In the genomic region with DNA sequence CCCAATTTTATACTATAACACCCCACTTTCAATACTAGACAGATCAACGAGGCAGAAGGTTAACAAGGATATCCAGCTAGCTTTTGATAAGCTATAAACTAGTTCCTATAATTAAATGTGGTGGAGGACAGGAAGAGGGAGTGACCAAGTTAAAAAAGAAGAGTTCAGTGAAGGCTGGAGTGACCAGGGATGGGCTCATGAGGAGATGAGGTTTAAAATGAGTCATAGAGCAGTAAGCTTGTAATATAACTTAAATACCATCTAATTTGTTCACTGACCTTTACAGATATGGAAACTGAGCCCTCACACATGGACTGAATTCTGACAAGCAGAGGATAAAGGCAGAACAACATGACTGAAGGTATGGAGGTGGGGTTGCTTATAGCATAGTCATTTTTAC, we compare ENCODE assay signal across 28 cellular contexts.
DNase-seq lines count a peak whose midpoint lies in the region; ATAC-seq and TF ChIP-seq lines count a peak whose summit lies in the region.
"Had no signal": no experiment of that assay in that cellular context is flagged by ENCODE, and none has a peak within 500 bp of the region (broad histone marks: within the 10 kb centered on the region; RNA-seq: fewer than 3 reads in every experiment).

No MANE protein-coding gene starts in this region.

- no TSS peak for BruUV-seq in PC-3 (replicated peaks; lab: Mats Ljungman, UMichigan)

- peaks cover 43% of the 10 kb centered on the region for H3F3A ChIP-seq in GM23248 (ENCODE audit: insufficient read depth)
- no peaks in the 10 kb centered on the region for H3F3A ChIP-seq in PC-3 (ENCODE audit: low read length, unreplicated experiment)

- TF ChIP-seq CTCF in PC-3 (conservative IDR thresholded peaks at IDR 0.05; ENCODE audit: low read depth, low read length) (no peak), epithelial cell of esophagus (IDR thresholded peaks at IDR 0.05; ENCODE audit: insufficient read depth, low read depth, low read length, missing control alignments) (no peak), mucosa of descending colon (IDR thresholded peaks at IDR 0.05) (no peak)

- H3K9me3 ChIP-seq in GM23248 (ENCODE audit: low read depth), result no peaks in the 10 kb centered on the region
- no peaks in the 10 kb centered on the region for H3K9me3 ChIP-seq in PC-3 (ENCODE audit: low read length)
- H3K9me3 ChIP-seq in mucosa of descending colon, result no peaks in the 10 kb centered on the region
- H3K9me3 ChIP-seq: left lung, MG63, neutrophil, thoracic aorta had no signal

- H3K79me2 ChIP-seq in GM23248 (ENCODE audit: insufficient read depth) (no peaks in the 10 kb centered on the region), PC-3 (ENCODE audit: low read length) (no peaks in the 10 kb centered on the region)

- H2AFZ ChIP-seq in GM23248 (no peak overlapping the region), PC-3 (ENCODE audit: low read length) (no peak overlapping the region)

- no peaks in the 10 kb centered on the region for H3K36me3 ChIP-seq in GM23248 (ENCODE audit: low read depth)
- H3K36me3 ChIP-seq in PC-3 (ENCODE audit: low read depth, low read length), result no peaks in the 10 kb centered on the region
- no peaks in the 10 kb centered on the region for H3K36me3 ChIP-seq in mucosa of descending colon (ENCODE audit: low read depth)
- no peaks in the 10 kb centered on the region for H3K36me3 ChIP-seq in H7 (replicated peaks; ENCODE audit: control insufficient read depth, insufficient read depth, low read length)
- H3K36me3 ChIP-seq: left lung, MG63, neutrophil, thoracic aorta had no signal

- H3K27me3 ChIP-seq in GM23248 (replicated peaks; ENCODE audit: insufficient read depth) (no peaks in the 10 kb centered on the region), PC-3 (ENCODE audit: low read length) (no peaks in the 10 kb centered on the region), H7 (ENCODE audit: control insufficient read depth, insufficient read depth, low read length) (no peaks in the 10 kb centered on the region)
- H3K27me3 ChIP-seq: left lung, MG63, neutrophil had no signal

- DNase-seq in GM23248 (peak; percentile 66), PC-3 (peak; percentile 42), epithelial cell of esophagus (ENCODE audit: low read depth) (peak; percentile 15), mucosa of descending colon (no peak), H7 (no peak), ACHN (no peak)
- DNase-seq: activated CD4-positive, alpha-beta T cell treated with anti-CD3 and anti-CD28 coated beads for 1 hour; activated CD8-positive, alpha-beta T cell treated with anti-CD3 and anti-CD28 coated beads for 36 hours; aorta; Calu3; central memory CD4-positive, alpha-beta T cell; GOT3; left lung; mesendoderm; MG63; naive B cell; NCI-H2029; NCI-H69; stimulated activated CD4-positive, alpha-beta T cell treated with anti-CD3 and anti-CD28 coated beads, Interleukin-15, amount 100 ng/mL, for 24 hours; stimulated activated naive CD4-positive, alpha-beta T cell treated with Interleukin-2 at 50 U/mL for 16 hours; T-helper 2 cell had no signal

- CTCF ChIA-PET in PC-3 (lab: Charles Lee), result no interaction called here

- 73 to 77% methylated on average over 1 of the region's 1 CpG for WGBS in GM23248 (ENCODE audit: low coverage in 1 of 2, low lambda C conversion rate in 2 of 2, missing lambda C conversion rate in 2 of 2), 2 experiments

- H3K9ac ChIP-seq in GM23248, result no peak overlapping the region
- no peak overlapping the region for H3K9ac ChIP-seq in PC-3 (ENCODE audit: low read length)

- POLR2A ChIA-PET in PC-3 (lab: Charles Lee; ENCODE audit: unreplicated experiment), result no interaction called here

- in situ Hi-C loops in GM23248 (cut with MboI), result no loop called here
- in situ Hi-C loops in ACHN (cut with HindIII; ENCODE audit: low pct_ligation_motif_present, low pct_unique_long_range_greater_than_20kb, low sequenced_read_pairs), result no loop called here

- H3K9me2 ChIP-seq in GM23248 (ENCODE audit: insufficient read depth) (no peaks in the 10 kb centered on the region), PC-3 (replicated peaks; ENCODE audit: low read length) (no peaks in the 10 kb centered on the region)

- H3K4me1 ChIP-seq in GM23248 (ENCODE audit: insufficient read depth) (peaks cover 43% of the 10 kb centered on the region), PC-3 (ENCODE audit: insufficient read depth, low read length) (peaks cover 9% of the 10 kb centered on the region; the same call in 1 of the 2 replicates), mucosa of descending colon (ENCODE audit: low read depth) (no peaks in the 10 kb centered on the region)
- H3K4me1 ChIP-seq: left lung had no signal

- peak overlapping the region; percentile 28 for H3K4me2 ChIP-seq in GM23248 (ENCODE audit: unreplicated experiment)
- H3K4me2 ChIP-seq in PC-3 (ENCODE audit: low read length), result no peak overlapping the region

- ATAC-seq in PC-3 (no peak), mucosa of descending colon (peak; percentile 56), GM19452 (IDR thresholded peaks at IDR 0.05; ENCODE audit: unreplicated experiment) (no peak), GM19467 (IDR thresholded peaks at IDR 0.05; ENCODE audit: unreplicated experiment) (no peak)
- ATAC-seq: activated CD8-positive, alpha-beta T cell treated with anti-CD3 and anti-CD28 coated beads for 36 hours; activated naive CD4-positive, alpha-beta T cell treated with anti-CD3 and anti-CD28 coated beads, Interleukin-2, amount 50 U/mL, for 72 hours; left lung; sciatic nerve; SK-N-SH treated with all-trans-retinoic acid at 6 μM for 48 hours had no signal

- H4K20me1 ChIP-seq in GM23248 (ENCODE audit: insufficient read depth), result no peaks in the 10 kb centered on the region
- no peaks in the 10 kb centered on the region for H4K20me1 ChIP-seq in PC-3 (ENCODE audit: low read length)

- H3K27ac ChIP-seq in GM23248, result no peak overlapping the region
- no peak overlapping the region for H3K27ac ChIP-seq in PC-3 (ENCODE audit: low read length)
- H3K27ac ChIP-seq: left lung, neutrophil, thoracic aorta had no signal

- intact Hi-C loops in PC-3 (cut with micrococcal nuclease), result no loop called here
- intact Hi-C loops in mucosa of descending colon (cut with DNase I, micrococcal nuclease), result no loop called here

- no peak overlapping the region for H3K4me3 ChIP-seq in GM23248
- no peak overlapping the region for H3K4me3 ChIP-seq in PC-3 (ENCODE audit: low read length)
- H3K4me3 ChIP-seq in epithelial cell of esophagus (ENCODE audit: low read length), result no peak overlapping the region
- H3K4me3 ChIP-seq in mucosa of descending colon, result no peak overlapping the region
- H3K4me3 ChIP-seq in H7 (ENCODE audit: insufficient read depth, low read depth, low read length), result no peak overlapping the region
- H3K4me3 ChIP-seq: left lung, MG63, thoracic aorta had no signal

Comparison
In these comparisons a context has a peak if more than half of its experiments do, and no peak if none do; other contexts are left out.
1. DNase-seq: peak in GM23248 (single experiment), PC-3 (single experiment) and epithelial cell of esophagus (single experiment); none in mucosa of descending colon (0 of 3), H7 (single experiment) and ACHN (single experiment).